In the genomic region with DNA sequence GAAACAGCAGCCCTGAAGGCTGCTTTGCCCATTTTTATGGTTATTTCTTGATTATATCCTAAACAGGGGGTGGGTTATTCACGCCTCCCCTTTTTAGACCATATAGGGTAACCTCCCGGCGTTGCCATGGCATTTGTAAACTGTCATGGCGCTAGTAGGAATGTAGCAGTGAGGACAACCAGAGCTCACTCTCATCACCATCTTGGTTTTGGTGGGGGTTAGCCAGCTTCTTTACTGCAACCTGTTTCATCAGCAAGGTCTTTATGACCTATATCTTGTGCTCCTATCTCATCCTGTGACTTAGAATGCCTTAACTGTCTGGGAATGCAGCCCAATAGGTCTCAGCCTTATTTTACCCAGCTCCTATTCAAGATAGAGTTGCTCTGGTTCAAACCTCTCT, we compare ENCODE assay signal across 6 cellular contexts.
DNase-seq lines count a peak whose midpoint lies in the region; ATAC-seq, FAIRE-seq and TF ChIP-seq lines count a peak whose summit lies in the region.
"Not testable (repeated sequence)": the region's sequence is repeated elsewhere in the genome, so short reads cannot be mapped to it uniquely, and the experiment has no call there.

No MANE protein-coding gene starts in this region.

- H3K79me1 ChIP-seq in H1 (ENCODE audit: low read depth, low read length); trophoblast cell (ENCODE audit: low read length): not testable (repeated sequence)

- H2BK12ac ChIP-seq in H1 (ENCODE audit: low read depth, low read length); trophoblast cell (ENCODE audit: low read length): not testable (repeated sequence)

- TF ChIP-seq CTCF in GM23338 (conservative IDR thresholded peaks at IDR 0.05; ENCODE audit: low read depth in 2 of 2); astrocyte (IDR thresholded peaks at IDR 0.05; ENCODE audit: insufficient read depth, low read depth, low read length); H1 (IDR thresholded peaks at IDR 0.05; ENCODE audit: control extremely low read depth in 1 of 3, insufficient read depth in 1 of 3, low read depth in 1 of 3, low read length in 3 of 3): not testable (repeated sequence)

- peak; percentile 5 for DNase-seq in ELF-1 (ENCODE audit: low read depth, low spot score)
- peak; percentile 7 for DNase-seq in GM23338 (ENCODE audit: low spot score)
- not testable (repeated sequence) for DNase-seq in astrocyte (ENCODE audit: low read depth); H1 (ENCODE audit: low read depth in 1 of 2, low spot score in 2 of 2)
- peak; percentile 83 for DNase-seq in islet precursor cell
- peak; percentile 50 to 71 for DNase-seq in trophoblast cell

- H3K79me2 ChIP-seq in GM23338 (replicated peaks; ENCODE audit: insufficient read depth); astrocyte (ENCODE audit: insufficient read depth, low read length); H1 (ENCODE audit: control insufficient read depth in 1 of 2, insufficient read depth in 2 of 2, low read length in 2 of 2); trophoblast cell (ENCODE audit: control insufficient read depth, insufficient read depth, low read length, poor library complexity): not testable (repeated sequence)

- H2BK15ac ChIP-seq in H1 (ENCODE audit: low read length): not testable (repeated sequence)

- H2BK120ac ChIP-seq in H1 (replicated peaks; ENCODE audit: low read depth, low read length); trophoblast cell (ENCODE audit: insufficient read depth, low read length, poor library complexity): not testable (repeated sequence)

- not testable (repeated sequence) for H4K12ac ChIP-seq in trophoblast cell (ENCODE audit: low read depth, low read length)

- not testable (repeated sequence) for H3K4ac ChIP-seq in H1 (replicated peaks; ENCODE audit: insufficient read length, low read depth, low read length); trophoblast cell (ENCODE audit: low read depth, low read length)

- H3K23ac ChIP-seq in H1 (ENCODE audit: insufficient read length); trophoblast cell (ENCODE audit: low read length): not testable (repeated sequence)

- H2AK5ac ChIP-seq in H1 (ENCODE audit: low read depth, low read length); trophoblast cell (ENCODE audit: low read length): not testable (repeated sequence)

- not testable (repeated sequence) for H3K4me2 ChIP-seq in GM23338; astrocyte (ENCODE audit: low read length); H1 (ENCODE audit: insufficient read depth in 1 of 2, low read depth in 2 of 2, low read length in 2 of 2); trophoblast cell (ENCODE audit: low read length)

- not testable (repeated sequence) for H3K9me3 ChIP-seq in astrocyte (ENCODE audit: insufficient read depth, low read depth, low read length); H1 (ENCODE audit: insufficient read depth in 2 of 2, low read depth in 1 of 2, low read length in 1 of 2); trophoblast cell (ENCODE audit: insufficient read depth, low read depth, low read length)

- peaks cover 20% of the 10 kb centered on the region for H3K4me1 ChIP-seq in GM23338 (ENCODE audit: insufficient read depth)
- H3K4me1 ChIP-seq in astrocyte (ENCODE audit: insufficient read depth, low read length); H1 (replicated peaks in 1 of 4; ENCODE audit: control insufficient read depth in 3 of 4, insufficient read depth in 4 of 4, low read length in 3 of 4); trophoblast cell (ENCODE audit: control insufficient read depth in 1 of 2, insufficient read depth in 2 of 2, low read length in 2 of 2): not testable (repeated sequence)

- not testable (repeated sequence) for H2BK5ac ChIP-seq in H1 (ENCODE audit: low read depth, low read length); trophoblast cell (ENCODE audit: low read depth, low read length, poor library complexity)

- H3K27me3 Mint-ChIP-seq in GM23338 (ENCODE audit: insufficient read depth, low read depth, poor library complexity); astrocyte (ENCODE audit: low read depth, unreplicated experiment): not testable (repeated sequence)

- H4K5ac ChIP-seq in H1 (ENCODE audit: insufficient read length, low read depth, low read length): not testable (repeated sequence)

- not testable (repeated sequence) for H2BK20ac ChIP-seq in H1 (ENCODE audit: low read length)

- not testable (repeated sequence) for FAIRE-seq in astrocyte (lab: Jason Lieb, UNC); H1 (lab: Jason Lieb, UNC)

- H3K9me2 ChIP-seq in GM23338 (ENCODE audit: insufficient read depth): peaks cover 12% of the 10 kb centered on the region

- not testable (repeated sequence) for H3K4me1 Mint-ChIP-seq in GM23338; astrocyte (ENCODE audit: low read depth, unreplicated experiment)

- not testable (repeated sequence) for H3K18ac ChIP-seq in H1 (ENCODE audit: extremely low read depth, low read length); trophoblast cell (ENCODE audit: low read length)

- H4K91ac ChIP-seq in H1 (replicated peaks; ENCODE audit: insufficient read length, low read length); trophoblast cell (ENCODE audit: low read depth, low read length): not testable (repeated sequence)

- not testable (repeated sequence) for H3K56ac ChIP-seq in H1 (replicated peaks; ENCODE audit: insufficient read length, low read depth, low read length)

- H2AFZ ChIP-seq in GM23338; astrocyte (ENCODE audit: low read depth, low read length); trophoblast cell (ENCODE audit: insufficient read depth, low read length, poor library complexity): not testable (repeated sequence)
- peak overlapping the region; percentile 72; the same call in 1 of the 2 replicates for H2AFZ ChIP-seq in H1 (ENCODE audit: low read length)

- CTCF ChIA-PET in H1 (lab: Charles Lee; ENCODE audit: partially characterized antibody): not testable (repeated sequence)

- not testable (repeated sequence) for TF ChIP-seq EP300 in H1 (IDR thresholded peaks at IDR 0.05; ENCODE audit: borderline replicate concordance in 1 of 2, low read depth in 2 of 2, low read length in 2 of 2)

- H3K14ac ChIP-seq in H1 (ENCODE audit: insufficient read length); trophoblast cell (ENCODE audit: low read length): not testable (repeated sequence)

- not testable (repeated sequence) for H3K23me2 ChIP-seq in H1 (ENCODE audit: low read depth, low read length)

- POLR2A ChIA-PET in H1 (lab: Charles Lee; ENCODE audit: partially characterized antibody): not testable (repeated sequence)

- not testable (repeated sequence) for H3K9me3 Mint-ChIP-seq in GM23338; astrocyte (ENCODE audit: unreplicated experiment)

- not testable (repeated sequence) for H3K4me3 ChIP-seq in GM23338; astrocyte (ENCODE audit: insufficient read depth, low read depth, low read length); H1 (ENCODE audit: extremely low read depth in 1 of 4, insufficient read depth in 2 of 4, low read depth in 3 of 4, low read length in 4 of 4); trophoblast cell (ENCODE audit: low read depth, low read length)

- H3K27ac Mint-ChIP-seq in GM23338: not testable (repeated sequence)
- peak overlapping the region; percentile 48 for H3K27ac Mint-ChIP-seq in astrocyte (ENCODE audit: unreplicated experiment)

- H4K8ac ChIP-seq in H1 (ENCODE audit: extremely low read depth, insufficient read depth, low read length); trophoblast cell (ENCODE audit: low read depth, low read length): not testable (repeated sequence)

- TF ChIP-seq RAD21 in H1 (IDR thresholded peaks at IDR 0.05 in 1 of 2, conservative IDR thresholded peaks at IDR 0.05 in 1 of 2; ENCODE audit: low read depth in 2 of 2, low read length in 2 of 2): not testable (repeated sequence)

- not testable (repeated sequence) for H4K20me1 ChIP-seq in GM23338 (replicated peaks; ENCODE audit: insufficient read depth); astrocyte (ENCODE audit: insufficient read depth, low read length); H1 (replicated peaks in 1 of 2; ENCODE audit: control insufficient read depth in 1 of 2, insufficient read depth in 2 of 2, low read length in 2 of 2)

- H3F3A ChIP-seq in GM23338 (replicated peaks; ENCODE audit: low read depth): not testable (repeated sequence)

- H3K9ac ChIP-seq in astrocyte (ENCODE audit: low read length); H1 (replicated peaks in 1 of 4; ENCODE audit: extremely low read depth in 1 of 4, low read depth in 3 of 4, low read length in 3 of 4); trophoblast cell (ENCODE audit: low read length): not testable (repeated sequence)

- H3K27ac ChIP-seq in GM23338 (ENCODE audit: low read depth); astrocyte (ENCODE audit: low read depth, low read length); H1 (ENCODE audit: low read depth, low read length): not testable (repeated sequence)
- peak overlapping the region; percentile 70 for H3K27ac ChIP-seq in trophoblast cell (ENCODE audit: low read depth, low read length)

- not testable (repeated sequence) for ATAC-seq in GM23338

- H3K36me3 ChIP-seq in GM23338 (ENCODE audit: insufficient read depth); astrocyte (ENCODE audit: insufficient read depth, low read length); H1 (ENCODE audit: control insufficient read depth in 2 of 4, insufficient read depth in 4 of 4, low read length in 3 of 4); trophoblast cell (ENCODE audit: control insufficient read depth in 1 of 2, insufficient read depth in 2 of 2, low read length in 2 of 2): not testable (repeated sequence)

- TF ChIP-seq POLR2A in H1 (IDR thresholded peaks at IDR 0.05; ENCODE audit: control extremely low read depth in 1 of 2, low read depth in 2 of 2, low read length in 2 of 2): not testable (repeated sequence)

- not testable (repeated sequence) for H3K27me3 ChIP-seq in GM23338 (ENCODE audit: insufficient read depth); astrocyte (ENCODE audit: insufficient read depth, low read length); H1 (replicated peaks in 1 of 4; ENCODE audit: control insufficient read depth in 3 of 4, extremely low read depth in 1 of 4, insufficient read depth in 3 of 4, low read length in 3 of 4); trophoblast cell (ENCODE audit: insufficient read depth, low read length)

- not testable (repeated sequence) for H3K4me3 Mint-ChIP-seq in GM23338; astrocyte (ENCODE audit: unreplicated experiment)

- 98% methylated on average over 4 of the region's 4 CpGs; no CpG with 5 or more reads in 1 of the 2 experiments for WGBS in H1 (ENCODE audit: extremely low coverage in 1 of 2, insufficient coverage in 1 of 2, insufficient read length in 1 of 2, insufficient replicate concordance in 2 of 2, low coverage in 1 of 2, low lambda C conversion rate in 2 of 2, missing lambda C conversion rate in 1 of 2), 2 experiments
- WGBS in trophoblast cell (ENCODE audit: extremely low coverage, insufficient coverage, insufficient read length): no CpG with 5 or more reads among the region's 4 CpGs

- H3K36me3 Mint-ChIP-seq in GM23338 (ENCODE audit: low read depth); astrocyte (ENCODE audit: low read depth, unreplicated experiment): not testable (repeated sequence)
